ENCODE assay signal across 8 cellular contexts in the genomic region with DNA sequence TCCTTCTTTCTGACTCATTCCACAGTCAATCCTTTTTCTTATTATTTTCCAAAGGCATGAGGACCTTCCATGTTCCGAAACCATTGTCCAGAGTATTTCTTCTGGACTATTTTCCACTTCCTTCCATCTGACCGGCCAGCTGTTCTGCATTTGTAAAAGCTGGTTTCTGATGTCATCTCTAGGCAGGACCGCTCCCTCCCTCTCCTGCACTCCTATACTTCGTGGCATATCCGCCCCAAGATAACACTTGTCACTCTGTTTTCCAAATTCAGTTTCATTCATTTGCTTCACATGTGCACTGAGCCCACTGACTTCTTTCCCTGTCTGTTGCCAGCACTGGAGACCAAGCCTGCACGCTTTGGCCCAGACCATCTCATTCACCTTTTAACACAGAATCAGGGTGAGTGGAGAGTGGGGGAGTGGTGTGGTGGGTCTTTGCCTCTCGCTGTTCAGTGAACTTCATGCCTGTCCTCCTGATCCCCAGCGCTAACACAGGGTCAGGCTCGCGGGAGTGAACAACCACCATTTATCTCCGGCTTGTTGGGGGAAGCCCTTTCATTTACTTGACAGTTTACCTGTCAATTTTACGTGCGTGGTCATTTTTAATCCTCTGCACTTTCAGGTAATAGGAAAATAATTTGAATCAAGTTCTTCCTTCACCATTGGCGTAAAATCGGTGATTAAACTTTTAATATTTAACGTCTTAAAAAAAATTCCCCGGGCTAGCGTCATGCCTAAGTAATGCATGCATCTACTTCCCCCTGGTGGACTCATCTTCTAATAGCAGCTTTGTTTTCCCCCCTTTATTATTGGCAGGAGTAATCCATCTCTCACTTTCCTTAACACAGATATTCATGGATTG. TPM values are rescaled to one million over a fixed set of nuclear protein-coding genes. Genes with fewer than 3 reads are reported as not detected.
DNase-seq lines count a peak whose midpoint lies in the region; ATAC-seq and TF ChIP-seq lines count a peak whose summit lies in the region.

No MANE protein-coding gene starts in this region.

- no peaks in the 10 kb centered on the region for H3K9me3 ChIP-seq in adrenal gland (replicated peaks in 1 of 3)

- peak; percentile 0 for DNase-seq in CMK (ENCODE audit: low read depth)
- peak; percentile 60 for DNase-seq in GM20000 (ENCODE audit: low spot score)
- DNase-seq in NCI-H2227 (lab: John Stamatoyannopoulos, UW; ENCODE audit: unreplicated experiment): peak; percentile 73
- peak in 4 of 7 donors; percentile 28 to 37 (median 34) for DNase-seq in adrenal gland
- no peak for DNase-seq in left ventricle myocardium superior
- no peak for DNase-seq in posterior vena cava (ENCODE audit: low spot score)

- intact Hi-C loops in adrenal gland (cut with DNase I) (loop anchor here (10.0 kb wide), 2 partner anchors 98 to 218 kb away; no protein-coding TSS in a partner anchor), left ventricle myocardium superior (cut with micrococcal nuclease) (no loop called here), posterior vena cava (cut with DNase I) (loop anchor here in 1 of 2 donors (10.0 kb wide), 1 partner anchor 158 kb away; no protein-coding TSS in a partner anchor)

- WGBS in adrenal gland, 4 donors: 20 to 23% (median 22%) methylated on average over 18 of the region's 18 CpGs

- ATAC-seq in left ventricle myocardium superior (peak; percentile 76), GM18502 (IDR thresholded peaks at IDR 0.05; ENCODE audit: poor library complexity, unreplicated experiment) (no peak)

- H3K4me3 ChIP-seq in adrenal gland (peak overlapping the region in 1 of 4 donors; percentile 4), rectal smooth muscle tissue (ENCODE audit: low read length) (peak overlapping the region; percentile 43)

- H3K4me1 ChIP-seq in adrenal gland (replicated peaks in 1 of 2) (peaks cover 0 to 4% of the 10 kb centered on the region in 2 donors), rectal smooth muscle tissue (ENCODE audit: control insufficient read depth, insufficient read depth, low read length) (no peaks in the 10 kb centered on the region)

- H3K36me3 ChIP-seq in adrenal gland (replicated peaks in 1 of 2): no peaks in the 10 kb centered on the region
- no peaks in the 10 kb centered on the region for H3K36me3 ChIP-seq in rectal smooth muscle tissue (ENCODE audit: control insufficient read depth, insufficient read depth, low read length)

- TF ChIP-seq CTCF in GM20000 (IDR thresholded peaks at IDR 0.05; ENCODE audit: extremely low read depth, missing control alignments) (peak; percentile 45), adrenal gland (IDR thresholded peaks at IDR 0.05) (peak; percentile 75 to 90 (median 84))

- H3K9ac ChIP-seq in rectal smooth muscle tissue (ENCODE audit: low read length): no peak overlapping the region

- no peak for TF ChIP-seq POLR2A in adrenal gland (IDR thresholded peaks at IDR 0.05)

- H3K27ac ChIP-seq in adrenal gland: no peak overlapping the region
- H3K27ac ChIP-seq in rectal smooth muscle tissue (ENCODE audit: low read depth, low read length): no peak overlapping the region

- no peaks in the 10 kb centered on the region for H3K27me3 ChIP-seq in adrenal gland
- no peaks in the 10 kb centered on the region for H3K27me3 ChIP-seq in rectal smooth muscle tissue (ENCODE audit: control insufficient read depth, insufficient read depth, low read length)

RNA-seq across cellular contexts. Expression of a gene that starts 52.5 kb away (rescaled TPM):
- total RNA-seq in adrenal gland (10 to 100 TPM in 4 of 8 donors, 1 to 10 TPM in 4; 6.0 to 94.2 (median 12.0) TPM), left ventricle myocardium superior (1.8 TPM), posterior vena cava (100 to 1,000 TPM; 120 to 138 TPM)
- 10 to 100 TPM in 2 of 3 donors, 1 to 10 TPM in 1; 6.8 to 23.3 (median 10.6) TPM for polyA plus RNA-seq in adrenal gland

Comparison
In these comparisons a context has a peak if more than half of its experiments do, and no peak if none do; other contexts are left out.
1. DNase-seq: peak in CMK (single experiment), GM20000 (single experiment), NCI-H2227 (single experiment) and adrenal gland (4 of 7); none in left ventricle myocardium superior (single experiment) and posterior vena cava (single experiment).